2 cellular contexts compared by ENCODE assay signal in the genomic region with DNA sequence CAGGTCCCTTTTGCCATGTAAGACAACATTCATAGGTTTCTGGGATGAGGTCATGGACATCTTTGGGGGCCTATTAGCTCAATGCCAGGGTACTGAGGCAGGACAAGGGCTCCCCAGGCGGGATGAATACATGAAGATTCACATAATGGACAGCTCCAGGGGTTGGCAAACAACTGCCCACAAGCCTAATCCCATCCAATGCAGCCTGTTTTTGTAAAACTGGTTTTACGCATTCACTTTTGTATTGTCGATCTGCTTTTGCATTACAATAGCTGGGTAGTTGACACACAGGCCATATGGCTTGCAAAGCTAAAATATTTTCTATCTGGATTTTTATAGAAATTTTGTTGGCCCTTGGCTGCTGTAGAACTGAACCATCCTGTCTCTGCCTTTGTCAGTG.
A peak's percentile ranks its signal among the peaks of the same experiment; 100 is the strongest.
TF ChIP-seq lines count a peak whose summit lies in the region.

No MANE protein-coding gene starts in this region.

TF ChIP-seq in GM23338, 12 proteins besides CTCF, POLR2A, EP300 and RAD21:
- TF ChIP-seq, protein P1, sequence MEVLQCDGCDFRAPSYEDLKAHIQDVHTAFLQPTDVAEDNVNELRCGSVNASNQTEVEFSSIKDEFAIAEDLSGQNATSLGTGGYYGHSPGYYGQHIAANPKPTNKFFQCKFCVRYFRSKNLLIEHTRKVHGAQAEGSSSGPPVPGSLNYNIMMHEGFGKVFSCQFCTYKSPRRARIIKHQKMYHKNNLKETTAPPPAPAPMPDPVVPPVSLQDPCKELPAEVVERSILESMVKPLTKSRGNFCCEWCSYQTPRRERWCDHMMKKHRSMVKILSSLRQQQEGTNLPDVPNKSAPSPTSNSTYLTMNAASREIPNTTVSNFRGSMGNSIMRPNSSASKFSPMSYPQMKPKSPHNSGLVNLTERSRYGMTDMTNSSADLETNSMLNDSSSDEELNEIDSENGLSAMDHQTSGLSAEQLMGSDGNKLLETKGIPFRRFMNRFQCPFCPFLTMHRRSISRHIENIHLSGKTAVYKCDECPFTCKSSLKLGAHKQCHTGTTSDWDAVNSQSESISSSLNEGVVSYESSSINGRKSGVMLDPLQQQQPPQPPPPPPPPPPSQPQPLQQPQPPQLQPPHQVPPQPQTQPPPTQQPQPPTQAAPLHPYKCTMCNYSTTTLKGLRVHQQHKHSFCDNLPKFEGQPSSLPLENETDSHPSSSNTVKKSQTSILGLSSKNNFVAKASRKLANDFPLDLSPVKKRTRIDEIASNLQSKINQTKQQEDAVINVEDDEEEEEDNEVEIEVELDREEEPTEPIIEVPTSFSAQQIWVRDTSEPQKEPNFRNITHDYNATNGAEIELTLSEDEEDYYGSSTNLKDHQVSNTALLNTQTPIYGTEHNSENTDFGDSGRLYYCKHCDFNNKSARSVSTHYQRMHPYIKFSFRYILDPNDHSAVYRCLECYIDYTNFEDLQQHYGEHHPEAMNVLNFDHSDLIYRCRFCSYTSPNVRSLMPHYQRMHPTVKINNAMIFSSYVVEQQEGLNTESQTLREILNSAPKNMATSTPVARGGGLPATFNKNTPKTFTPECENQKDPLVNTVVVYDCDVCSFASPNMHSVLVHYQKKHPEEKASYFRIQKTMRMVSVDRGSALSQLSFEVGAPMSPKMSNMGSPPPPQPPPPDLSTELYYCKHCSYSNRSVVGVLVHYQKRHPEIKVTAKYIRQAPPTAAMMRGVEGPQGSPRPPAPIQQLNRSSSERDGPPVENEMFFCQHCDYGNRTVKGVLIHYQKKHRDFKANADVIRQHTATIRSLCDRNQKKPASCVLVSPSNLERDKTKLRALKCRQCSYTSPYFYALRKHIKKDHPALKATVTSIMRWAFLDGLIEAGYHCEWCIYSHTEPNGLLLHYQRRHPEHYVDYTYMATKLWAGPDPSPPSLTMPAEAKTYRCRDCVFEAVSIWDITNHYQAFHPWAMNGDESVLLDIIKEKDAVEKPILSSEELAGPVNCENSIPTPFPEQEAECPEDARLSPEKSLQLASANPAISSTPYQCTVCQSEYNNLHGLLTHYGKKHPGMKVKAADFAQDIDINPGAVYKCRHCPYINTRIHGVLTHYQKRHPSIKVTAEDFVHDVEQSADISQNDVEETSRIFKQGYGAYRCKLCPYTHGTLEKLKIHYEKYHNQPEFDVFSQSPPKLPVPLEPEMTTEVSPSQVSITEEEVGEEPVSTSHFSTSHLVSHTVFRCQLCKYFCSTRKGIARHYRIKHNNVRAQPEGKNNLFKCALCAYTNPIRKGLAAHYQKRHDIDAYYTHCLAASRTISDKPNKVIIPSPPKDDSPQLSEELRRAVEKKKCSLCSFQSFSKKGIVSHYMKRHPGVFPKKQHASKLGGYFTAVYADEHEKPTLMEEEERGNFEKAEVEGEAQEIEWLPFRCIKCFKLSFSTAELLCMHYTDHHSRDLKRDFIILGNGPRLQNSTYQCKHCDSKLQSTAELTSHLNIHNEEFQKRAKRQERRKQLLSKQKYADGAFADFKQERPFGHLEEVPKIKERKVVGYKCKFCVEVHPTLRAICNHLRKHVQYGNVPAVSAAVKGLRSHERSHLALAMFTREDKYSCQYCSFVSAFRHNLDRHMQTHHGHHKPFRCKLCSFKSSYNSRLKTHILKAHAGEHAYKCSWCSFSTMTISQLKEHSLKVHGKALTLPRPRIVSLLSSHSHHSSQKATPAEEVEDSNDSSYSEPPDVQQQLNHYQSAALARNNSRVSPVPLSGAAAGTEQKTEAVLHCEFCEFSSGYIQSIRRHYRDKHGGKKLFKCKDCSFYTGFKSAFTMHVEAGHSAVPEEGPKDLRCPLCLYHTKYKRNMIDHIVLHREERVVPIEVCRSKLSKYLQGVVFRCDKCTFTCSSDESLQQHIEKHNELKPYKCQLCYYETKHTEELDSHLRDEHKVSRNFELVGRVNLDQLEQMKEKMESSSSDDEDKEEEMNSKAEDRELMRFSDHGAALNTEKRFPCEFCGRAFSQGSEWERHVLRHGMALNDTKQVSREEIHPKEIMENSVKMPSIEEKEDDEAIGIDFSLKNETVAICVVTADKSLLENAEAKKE (CRISPR knock-in tag; IDR thresholded peaks at IDR 0.05), result no peak; the same call in 1 of the 2 replicates
- TF ChIP-seq EZH2 (IDR thresholded peaks at IDR 0.05; ENCODE audit: low read depth, unreplicated experiment), result no peak
- no peak for TF ChIP-seq ZNF331 (CRISPR knock-in tag; IDR thresholded peaks at IDR 0.05; ENCODE audit: low read depth)
- no peak for TF ChIP-seq POLR2AphosphoS5 (IDR thresholded peaks at IDR 0.05; ENCODE audit: low read depth)
- TF ChIP-seq, protein P2, sequence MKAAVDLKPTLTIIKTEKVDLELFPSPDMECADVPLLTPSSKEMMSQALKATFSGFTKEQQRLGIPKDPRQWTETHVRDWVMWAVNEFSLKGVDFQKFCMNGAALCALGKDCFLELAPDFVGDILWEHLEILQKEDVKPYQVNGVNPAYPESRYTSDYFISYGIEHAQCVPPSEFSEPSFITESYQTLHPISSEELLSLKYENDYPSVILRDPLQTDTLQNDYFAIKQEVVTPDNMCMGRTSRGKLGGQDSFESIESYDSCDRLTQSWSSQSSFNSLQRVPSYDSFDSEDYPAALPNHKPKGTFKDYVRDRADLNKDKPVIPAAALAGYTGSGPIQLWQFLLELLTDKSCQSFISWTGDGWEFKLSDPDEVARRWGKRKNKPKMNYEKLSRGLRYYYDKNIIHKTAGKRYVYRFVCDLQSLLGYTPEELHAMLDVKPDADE (IDR thresholded peaks at IDR 0.05), result no peak
- TF ChIP-seq CREB1 (CRISPR knock-in tag; IDR thresholded peaks at IDR 0.05; ENCODE audit: low read depth), result no peak
- TF ChIP-seq NANOG (IDR thresholded peaks at IDR 0.05; ENCODE audit: borderline replicate concordance), result no peak
- no peak for TF ChIP-seq JUNB (IDR thresholded peaks at IDR 0.05; ENCODE audit: unreplicated experiment)
- TF ChIP-seq EZH2phosphoT487 (IDR thresholded peaks at IDR 0.05; ENCODE audit: unreplicated experiment), result no peak
- TF ChIP-seq ZNF114 (CRISPR knock-in tag; IDR thresholded peaks at IDR 0.05), result no peak

TF ChIP-seq in H1, 55 proteins besides CTCF, POLR2A, EP300 and RAD21:
- TF ChIP-seq BRCA1 (IDR thresholded peaks at IDR 0.05; ENCODE audit: low read depth, low read length), result no peak
- TF ChIP-seq SP1 (IDR thresholded peaks at IDR 0.05; ENCODE audit: low read depth, low read length), result 0 out of 2 replicates have a peak, but pooled peaks have one; percentile 40
- TF ChIP-seq POU5F1 (IDR thresholded peaks at IDR 0.05; ENCODE audit: low read depth, low read length), result peak; percentile 52; the same call in 1 of the 2 replicates
- TF ChIP-seq NANOG (IDR thresholded peaks at IDR 0.05; ENCODE audit: insufficient read depth, low read depth, low read length, poor library complexity, severe bottlenecking), result peak; percentile 28
TF ChIP-seq in H1: peak in this region for 3.
